ENCODE assay signal across 16 cellular contexts in the genomic region with DNA sequence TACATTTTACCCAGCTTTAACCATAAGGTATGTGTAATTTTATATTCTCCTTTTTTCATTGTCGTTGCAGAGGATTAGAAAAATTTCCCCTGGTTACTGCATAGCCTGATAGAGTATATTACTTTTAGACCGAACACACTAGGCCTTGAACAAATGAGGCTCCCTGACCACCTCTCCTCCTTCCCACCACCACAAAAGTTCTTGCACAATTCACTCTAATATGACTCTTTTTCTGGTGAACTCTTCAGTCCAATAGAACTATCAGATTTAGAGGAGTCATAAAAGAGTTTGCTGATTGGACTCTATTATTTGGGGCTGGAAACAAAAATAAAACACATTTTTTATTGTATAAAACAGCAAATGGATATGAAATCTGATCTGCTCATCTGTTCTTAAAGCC.
"Had no signal": no experiment of that assay in that cellular context is flagged by ENCODE, and none has a peak within 500 bp of the region (broad histone marks: within the 10 kb centered on the region; RNA-seq: fewer than 3 reads in every experiment).

No MANE protein-coding gene starts in this region.

- H3K27me3 ChIP-seq: brain microvascular endothelial cell, esophagus squamous epithelium, heart right ventricle, stomach, tibial nerve had no signal

- H3K27ac ChIP-seq: brain microvascular endothelial cell, tibial nerve had no signal

- H3K36me3 ChIP-seq: brain microvascular endothelial cell, esophagus squamous epithelium, heart right ventricle, stomach, tibial nerve had no signal

- DNase-seq: activated CD4-positive, alpha-beta memory T cell treated with anti-CD3 and anti-CD28 coated beads for 36 hours; activated CD4-positive, alpha-beta T cell treated with anti-CD3 and anti-CD28 coated beads for 1 hour; activated gamma-delta T cell; activated T-cell treated with anti-CD3 and anti-CD28 coated beads, Interleukin-2, amount 50 U/mL, for 48 hours; amygdala; brain microvascular endothelial cell; esophagus squamous epithelium; foreskin fibroblast; heart right ventricle; mesenchymal stem cell; stimulated activated CD4-positive, alpha-beta T cell treated with anti-CD3 and anti-CD28 coated beads, Interleukin-15, amount 100 ng/mL, for 24 hours; stimulated activated CD4-positive, alpha-beta T cell treated with anti-CD3 and anti-CD28 coated beads, Interleukin-4, amount 100 ng/mL, for 24 hours; stomach; SW 1271 had no signal

- ATAC-seq: heart right ventricle, left lobe of liver had no signal

- H3K4me3 ChIP-seq: esophagus squamous epithelium, heart right ventricle, stomach, tibial nerve had no signal

- H3K9me3 ChIP-seq: esophagus squamous epithelium, heart right ventricle, stomach, tibial nerve had no signal
